In genomic region chr1:183444243-183444642, GRCh38 we compare ENCODE assay signal across 2 cellular contexts.
TF ChIP-seq lines count a peak whose summit lies in the region.

No MANE protein-coding gene starts in this region.

TF ChIP-seq in H1, 55 proteins besides CTCF, POLR2A, EP300 and RAD21 (continued from another document):
- TF ChIP-seq KDM4A (IDR thresholded peaks at IDR 0.05; ENCODE audit: low read depth, low read length, severe bottlenecking) (no peak), E2F6 (IDR thresholded peaks at IDR 0.05) (no peak), SUZ12 (IDR thresholded peaks at IDR 0.05; ENCODE audit: low read length) (no peak), TAF7 (optimal IDR thresholded peaks at IDR 0.05; ENCODE audit: borderline replicate concordance, low read depth, low read length) (no peak), MAFK (IDR thresholded peaks at IDR 0.05; ENCODE audit: low read depth, low read length) (no peak)
TF ChIP-seq in H1: peak in this region for 0.

TF ChIP-seq in neural cell, 6 proteins besides CTCF, POLR2A, EP300 and RAD21:
- TF ChIP-seq REST (IDR thresholded peaks at IDR 0.05; ENCODE audit: borderline replicate concordance) (no peak), SMC3 (conservative IDR thresholded peaks at IDR 0.05; ENCODE audit: poor library complexity) (no peak), MXI1 (conservative IDR thresholded peaks at IDR 0.05; ENCODE audit: poor library complexity, severe bottlenecking) (no peak), EZH2 (IDR thresholded peaks at IDR 0.05; ENCODE audit: borderline replicate concordance, insufficient read depth, low read length, poor library complexity, severe bottlenecking) (no peak)
